In the genomic region with DNA sequence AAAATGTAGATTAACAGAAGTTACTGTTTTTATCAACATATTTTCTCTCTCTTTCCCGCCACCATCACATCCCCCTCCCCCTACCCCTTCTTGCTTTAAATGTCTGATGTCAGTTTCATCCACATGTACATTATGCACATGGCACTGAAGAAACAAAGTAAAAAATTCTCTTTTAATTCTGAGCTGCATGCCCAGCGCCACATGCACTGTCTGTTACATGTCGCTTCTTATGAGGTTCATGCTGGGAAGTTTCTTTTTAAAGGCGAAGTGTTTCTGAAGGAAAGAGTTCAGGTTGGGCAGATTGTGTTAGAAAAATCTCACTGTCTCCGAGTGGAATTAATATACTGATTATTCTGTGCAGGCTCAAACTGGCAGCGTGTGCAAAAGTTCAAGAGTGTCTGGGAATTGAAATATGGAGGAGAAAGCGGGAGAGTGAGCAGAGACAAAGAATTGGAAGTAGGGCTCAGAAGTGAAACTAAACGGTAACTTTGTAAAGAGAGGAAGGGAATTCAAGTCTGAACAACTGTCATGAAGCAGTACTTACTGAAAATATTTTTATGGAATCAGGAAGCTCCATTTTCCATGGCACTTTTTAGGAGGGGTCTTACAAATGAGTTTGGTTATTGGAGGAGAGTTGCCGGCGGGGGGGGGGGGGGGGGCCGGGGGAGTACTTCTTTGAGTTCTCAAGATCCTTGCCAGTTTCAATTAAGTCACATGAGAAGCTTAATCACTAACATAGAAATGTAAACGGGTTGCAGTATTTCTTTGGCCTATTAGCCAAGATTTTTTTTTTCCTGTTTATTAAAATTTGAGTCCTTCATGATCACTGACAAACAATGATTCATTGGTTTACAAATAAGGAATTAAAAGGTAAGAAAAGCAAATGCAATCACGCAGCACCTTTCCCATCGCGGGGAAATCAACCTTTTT, we compare ENCODE assay signal across 9 cellular contexts.
DNase-seq lines count a peak whose midpoint lies in the region; ATAC-seq, FAIRE-seq and TF ChIP-seq lines count a peak whose summit lies in the region.
"Had no signal": no experiment of that assay in that cellular context is flagged by ENCODE, and none has a peak within 500 bp of the region (broad histone marks: within the 10 kb centered on the region; RNA-seq: fewer than 3 reads in every experiment).

No MANE protein-coding gene starts in this region.

- peak overlapping the region in 10 of 12 donors; percentile 10 to 57 (median 45) for H3K4me3 ChIP-seq in heart left ventricle
- peak overlapping the region; percentile 20 for H3K4me3 ChIP-seq in bronchial epithelial cell (ENCODE audit: low read depth, low read length)
- no peak overlapping the region for H3K4me3 ChIP-seq in mesodermal cell (ENCODE audit: extremely low read depth, insufficient read depth, low read length, poor library complexity, severe bottlenecking)

- ATAC-seq in heart left ventricle (peak in 3 of 4 donors; percentile 17 to 31 (median 29)), GM19452 (IDR thresholded peaks at IDR 0.05; ENCODE audit: unreplicated experiment) (no peak), GM21528 (IDR thresholded peaks at IDR 0.05; ENCODE audit: low FRiP score, unreplicated experiment) (no peak)

- H3K27me3 ChIP-seq in heart left ventricle (no peaks in the 10 kb centered on the region), bronchial epithelial cell (ENCODE audit: control insufficient read depth, insufficient read depth, low read length) (no peaks in the 10 kb centered on the region)

- H3K4me1 ChIP-seq in heart left ventricle (peaks cover 0 to 23% (median 7%) of the 10 kb centered on the region in 12 donors), mesodermal cell (ENCODE audit: control insufficient read depth, insufficient read depth, low read length, poor library complexity, severe bottlenecking) (peaks cover 6% of the 10 kb centered on the region)

- WGBS in heart left ventricle, 4 donors: 41 to 45% (median 45%) methylated on average over 15 of the region's 15 CpGs
- WGBS in mesodermal cell (ENCODE audit: insufficient coverage in 2 of 2), 2 experiments: 78 to 84% methylated on average over 10 to 11 of the region's 15 CpGs

- intact Hi-C loops in heart left ventricle (cut with DNase I) (loop anchor here in 1 of 10 donors (10.0 kb wide), 1 partner anchor 271 kb away; no protein-coding TSS in a partner anchor), cardiac septum (cut with DNase I) (no loop called here)

- H3K27ac ChIP-seq in heart left ventricle (peak overlapping the region in 3 of 12 donors; percentile 17 to 77 (median 28)), mesodermal cell (ENCODE audit: low read depth, low read length, severe bottlenecking) (peak overlapping the region; percentile 10)

- H3K9me3 ChIP-seq in heart left ventricle (no peaks in the 10 kb centered on the region), mesodermal cell (ENCODE audit: control insufficient read depth, low read length) (no peaks in the 10 kb centered on the region)

- no peak for FAIRE-seq in bronchial epithelial cell (lab: Jason Lieb, UNC)
- FAIRE-seq: endometrium had no signal

- no peaks in the 10 kb centered on the region for H3K36me3 ChIP-seq in heart left ventricle
- no peaks in the 10 kb centered on the region for H3K36me3 ChIP-seq in bronchial epithelial cell (ENCODE audit: control insufficient read depth, insufficient read depth, low read length)
- peaks cover 3% of the 10 kb centered on the region for H3K36me3 ChIP-seq in mesodermal cell (ENCODE audit: control insufficient read depth, insufficient read depth, low read length)

- no peak for TF ChIP-seq CTCF in heart left ventricle (IDR thresholded peaks at IDR 0.05)
- TF ChIP-seq CTCF in bronchial epithelial cell (IDR thresholded peaks at IDR 0.05; ENCODE audit: insufficient read depth, low read length, severe bottlenecking): no peak

- DNase-seq in heart left ventricle (no peak), cardiac septum (ENCODE audit: low spot score) (no peak), bronchial epithelial cell (ENCODE audit: low read depth) (peak; percentile 56), NCI-H1092 (lab: John Stamatoyannopoulos, UW) (no peak), putamen (ENCODE audit: low spot score) (no peak)

- no peak for TF ChIP-seq POLR2A in heart left ventricle (IDR thresholded peaks at IDR 0.05)

Comparison
In these comparisons a context has a peak if more than half of its experiments do, and no peak if none do; other contexts are left out.
1. ATAC-seq: peak in heart left ventricle (3 of 4); none in GM19452 (single experiment) and GM21528 (single experiment).